Comparison of ENCODE assay signal across 1 cellular context in the genomic region with DNA sequence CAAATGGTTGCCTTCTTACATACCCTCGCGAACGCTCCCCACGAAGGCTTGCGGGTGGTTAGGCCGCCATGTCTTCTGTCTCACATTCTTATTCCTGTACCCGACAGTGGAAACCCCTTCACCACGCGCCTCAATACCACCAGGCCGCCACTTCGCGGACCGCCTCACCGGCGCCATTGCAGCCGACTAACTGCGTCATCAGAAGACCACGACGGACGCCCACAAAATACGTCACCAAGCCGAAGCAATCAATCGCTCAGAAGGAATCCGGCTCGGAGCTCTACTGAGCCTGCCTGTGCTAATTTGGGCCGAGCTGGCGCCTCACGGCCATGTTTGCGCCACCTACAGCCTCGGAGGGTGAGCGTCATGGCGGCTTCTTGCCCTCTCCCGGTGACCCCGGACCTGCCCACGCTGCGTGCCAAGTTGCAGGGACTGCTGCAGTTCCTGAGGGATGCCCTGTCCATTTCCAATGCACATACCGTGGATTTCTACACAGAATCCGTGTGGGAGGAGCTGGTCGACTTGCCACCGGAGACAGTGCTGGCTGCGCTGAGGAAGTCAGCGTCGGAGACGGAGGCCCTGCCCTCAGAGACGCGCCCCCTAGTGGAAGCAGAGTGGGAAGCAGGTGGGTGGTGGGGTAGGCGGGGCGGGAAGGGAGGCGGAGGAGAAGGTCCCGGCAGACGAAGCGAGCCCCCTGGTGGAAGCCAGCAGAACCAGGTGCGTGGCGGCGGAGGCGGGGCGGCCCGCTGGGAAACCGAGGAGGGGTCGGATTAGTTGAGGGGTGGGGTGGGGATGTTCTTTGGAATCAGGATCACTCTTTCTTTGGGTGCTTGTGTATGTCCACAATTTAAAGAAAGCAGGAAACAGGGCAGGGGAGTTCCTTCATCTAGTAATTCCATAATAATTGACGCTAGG.
A peak's percentile ranks its signal among the peaks of the same experiment; 100 is the strongest.
TF ChIP-seq lines count a peak whose summit lies in the region.

A gene with protein sequence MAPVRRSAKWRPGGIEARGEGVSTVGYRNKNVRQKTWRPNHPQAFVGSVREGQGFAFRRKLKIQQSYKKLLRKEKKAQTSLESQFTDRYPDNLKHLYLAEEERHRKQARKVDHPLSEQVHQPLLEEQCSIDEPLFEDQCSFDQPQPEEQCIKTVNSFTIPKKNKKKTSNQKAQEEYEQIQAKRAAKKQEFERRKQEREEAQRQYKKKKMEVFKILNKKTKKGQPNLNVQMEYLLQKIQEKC (minus strand): TSS at position 188 of the 915 bp plus-strand sequence. CDS start 11 bp downstream, at position 177.
A gene with protein sequence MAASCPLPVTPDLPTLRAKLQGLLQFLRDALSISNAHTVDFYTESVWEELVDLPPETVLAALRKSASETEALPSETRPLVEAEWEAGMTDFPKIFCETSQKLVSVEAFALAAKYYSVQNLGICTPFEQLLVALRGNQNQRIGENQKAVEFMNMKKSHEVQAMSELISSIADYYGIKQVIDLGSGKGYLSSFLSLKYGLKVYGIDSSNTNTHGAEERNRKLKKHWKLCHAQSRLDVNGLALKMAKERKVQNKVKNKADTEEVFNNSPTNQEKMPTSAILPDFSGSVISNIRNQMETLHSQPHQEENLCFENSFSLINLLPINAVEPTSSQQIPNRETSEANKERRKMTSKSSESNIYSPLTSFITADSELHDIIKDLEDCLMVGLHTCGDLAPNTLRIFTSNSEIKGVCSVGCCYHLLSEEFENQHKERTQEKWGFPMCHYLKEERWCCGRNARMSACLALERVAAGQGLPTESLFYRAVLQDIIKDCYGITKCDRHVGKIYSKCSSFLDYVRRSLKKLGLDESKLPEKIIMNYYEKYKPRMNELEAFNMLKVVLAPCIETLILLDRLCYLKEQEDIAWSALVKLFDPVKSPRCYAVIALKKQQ (plus strand): TSS at position 330 of the 915 bp plus-strand sequence. CDS start 37 bp downstream, at position 367.

TF ChIP-seq in HepG2, 621 proteins besides CTCF, POLR2A, EP300 and RAD21 (continued from another document and continues in another):
- peak; percentile 96; the same call in 1 of the 2 replicates for TF ChIP-seq ZNF280B (CRISPR knock-in tag; IDR thresholded peaks at IDR 0.05; ENCODE audit: borderline replicate concordance)
- peak; percentile 66 for TF ChIP-seq PHF5A (CRISPR knock-in tag; IDR thresholded peaks at IDR 0.05; ENCODE audit: low read depth, unreplicated experiment)
- no peak for TF ChIP-seq PTBP1 (IDR thresholded peaks at IDR 0.05; ENCODE audit: low read depth, low read length, poor library complexity, severe bottlenecking)
- TF ChIP-seq HOXD1 (CRISPR knock-in tag; IDR thresholded peaks at IDR 0.05) = peak; percentile 97
- TF ChIP-seq ATF4 (CRISPR knock-in tag; IDR thresholded peaks at IDR 0.05) = peak in 1 of 2 experiments; percentile 65; a peak in 2 of 4 replicates
- 0 out of 2 replicates have a peak, but pooled peaks have one; percentile 73 for TF ChIP-seq ARHGAP35 (CRISPR knock-in tag; IDR thresholded peaks at IDR 0.05; ENCODE audit: borderline replicate concordance)
- TF ChIP-seq AHR (CRISPR knock-in tag; IDR thresholded peaks at IDR 0.05) = peak; percentile 92
- 0 out of 2 replicates have a peak, but pooled peaks have one; percentile 3 for TF ChIP-seq CSRNP2 (CRISPR knock-in tag; conservative IDR thresholded peaks at IDR 0.05; ENCODE audit: low read depth)
- TF ChIP-seq ZNF792 (CRISPR knock-in tag; IDR thresholded peaks at IDR 0.05) = 0 out of 2 replicates have a peak, but pooled peaks have one; percentile 39
- peak; percentile 44 for TF ChIP-seq HNF4A (CRISPR knock-in tag; IDR thresholded peaks at IDR 0.05)
- TF ChIP-seq BORCS8-MEF2B (CRISPR knock-in tag; IDR thresholded peaks at IDR 0.05) = peak; percentile 84
- TF ChIP-seq ZNF563 (CRISPR knock-in tag; IDR thresholded peaks at IDR 0.05) = no peak; the same call in 1 of the 2 replicates
- TF ChIP-seq, protein P1, sequence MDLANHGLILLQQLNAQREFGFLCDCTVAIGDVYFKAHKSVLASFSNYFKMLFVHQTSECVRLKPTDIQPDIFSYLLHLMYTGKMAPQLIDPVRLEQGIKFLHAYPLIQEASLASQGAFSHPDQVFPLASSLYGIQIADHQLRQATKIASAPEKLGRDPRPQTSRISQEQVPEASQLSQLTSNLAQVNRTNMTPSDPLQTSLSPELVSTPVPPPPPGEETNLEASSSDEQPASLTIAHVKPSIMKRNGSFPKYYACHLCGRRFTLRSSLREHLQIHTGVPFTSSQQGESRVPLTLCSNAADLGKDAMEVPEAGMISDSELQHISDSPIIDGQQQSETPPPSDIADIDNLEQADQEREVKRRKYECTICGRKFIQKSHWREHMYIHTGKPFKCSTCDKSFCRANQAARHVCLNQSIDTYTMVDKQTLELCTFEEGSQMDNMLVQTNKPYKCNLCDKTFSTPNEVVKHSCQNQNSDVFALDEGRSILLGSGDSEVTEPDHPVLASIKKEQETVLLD (CRISPR knock-in tag; IDR thresholded peaks at IDR 0.05; ENCODE audit: low read depth) = peak; percentile 36; the same call in 1 of the 2 replicates
- no peak for TF ChIP-seq DDIT3 (CRISPR knock-in tag; IDR thresholded peaks at IDR 0.05)
- peak; percentile 67; the same call in 1 of the 2 replicates for TF ChIP-seq ZNF451 (CRISPR knock-in tag; IDR thresholded peaks at IDR 0.05)
- TF ChIP-seq KDM2A (CRISPR knock-in tag; IDR thresholded peaks at IDR 0.05; ENCODE audit: borderline replicate concordance, low read depth) = peak; percentile 94
- peak; percentile 91; the same call in 1 of the 2 replicates for TF ChIP-seq NFRKB (IDR thresholded peaks at IDR 0.05)
- peak; percentile 87; the same call in 1 of the 2 replicates for TF ChIP-seq SMAD9 (CRISPR knock-in tag; IDR thresholded peaks at IDR 0.05)
- peak; percentile 68; the same call in 1 of the 2 replicates for TF ChIP-seq ZNF564 (CRISPR knock-in tag; IDR thresholded peaks at IDR 0.05)
- TF ChIP-seq NONO (IDR thresholded peaks at IDR 0.05) = no peak
- TF ChIP-seq NONO (CRISPR knock-in tag; conservative IDR thresholded peaks at IDR 0.05) = peak; percentile 99
- no peak for TF ChIP-seq NFIB (CRISPR knock-in tag; IDR thresholded peaks at IDR 0.05; ENCODE audit: borderline replicate concordance)
- TF ChIP-seq, protein P2, sequence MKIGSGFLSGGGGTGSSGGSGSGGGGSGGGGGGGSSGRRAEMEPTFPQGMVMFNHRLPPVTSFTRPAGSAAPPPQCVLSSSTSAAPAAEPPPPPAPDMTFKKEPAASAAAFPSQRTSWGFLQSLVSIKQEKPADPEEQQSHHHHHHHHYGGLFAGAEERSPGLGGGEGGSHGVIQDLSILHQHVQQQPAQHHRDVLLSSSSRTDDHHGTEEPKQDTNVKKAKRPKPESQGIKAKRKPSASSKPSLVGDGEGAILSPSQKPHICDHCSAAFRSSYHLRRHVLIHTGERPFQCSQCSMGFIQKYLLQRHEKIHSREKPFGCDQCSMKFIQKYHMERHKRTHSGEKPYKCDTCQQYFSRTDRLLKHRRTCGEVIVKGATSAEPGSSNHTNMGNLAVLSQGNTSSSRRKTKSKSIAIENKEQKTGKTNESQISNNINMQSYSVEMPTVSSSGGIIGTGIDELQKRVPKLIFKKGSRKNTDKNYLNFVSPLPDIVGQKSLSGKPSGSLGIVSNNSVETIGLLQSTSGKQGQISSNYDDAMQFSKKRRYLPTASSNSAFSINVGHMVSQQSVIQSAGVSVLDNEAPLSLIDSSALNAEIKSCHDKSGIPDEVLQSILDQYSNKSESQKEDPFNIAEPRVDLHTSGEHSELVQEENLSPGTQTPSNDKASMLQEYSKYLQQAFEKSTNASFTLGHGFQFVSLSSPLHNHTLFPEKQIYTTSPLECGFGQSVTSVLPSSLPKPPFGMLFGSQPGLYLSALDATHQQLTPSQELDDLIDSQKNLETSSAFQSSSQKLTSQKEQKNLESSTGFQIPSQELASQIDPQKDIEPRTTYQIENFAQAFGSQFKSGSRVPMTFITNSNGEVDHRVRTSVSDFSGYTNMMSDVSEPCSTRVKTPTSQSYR (CRISPR knock-in tag; IDR thresholded peaks at IDR 0.05; ENCODE audit: borderline replicate concordance) = no peak
- TF ChIP-seq PHF21A (CRISPR knock-in tag; IDR thresholded peaks at IDR 0.05) = peak; percentile 82
- TF ChIP-seq ZNF614 (CRISPR knock-in tag; IDR thresholded peaks at IDR 0.05; ENCODE audit: borderline replicate concordance) = peak; percentile 87
- TF ChIP-seq, protein P3, sequence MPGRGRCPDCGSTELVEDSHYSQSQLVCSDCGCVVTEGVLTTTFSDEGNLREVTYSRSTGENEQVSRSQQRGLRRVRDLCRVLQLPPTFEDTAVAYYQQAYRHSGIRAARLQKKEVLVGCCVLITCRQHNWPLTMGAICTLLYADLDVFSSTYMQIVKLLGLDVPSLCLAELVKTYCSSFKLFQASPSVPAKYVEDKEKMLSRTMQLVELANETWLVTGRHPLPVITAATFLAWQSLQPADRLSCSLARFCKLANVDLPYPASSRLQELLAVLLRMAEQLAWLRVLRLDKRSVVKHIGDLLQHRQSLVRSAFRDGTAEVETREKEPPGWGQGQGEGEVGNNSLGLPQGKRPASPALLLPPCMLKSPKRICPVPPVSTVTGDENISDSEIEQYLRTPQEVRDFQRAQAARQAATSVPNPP (CRISPR knock-in tag; IDR thresholded peaks at IDR 0.05) = peak; percentile 82; the same call in 1 of the 2 replicates
- peak; percentile 85; the same call in 1 of the 2 replicates for TF ChIP-seq ZNF709 (CRISPR knock-in tag; IDR thresholded peaks at IDR 0.05)
- peak; percentile 44; the same call in 1 of the 2 replicates for TF ChIP-seq PPARG (CRISPR knock-in tag; conservative IDR thresholded peaks at IDR 0.05)
- peak; percentile 90; the same call in 1 of the 2 replicates for TF ChIP-seq ZBTB20 (CRISPR knock-in tag; IDR thresholded peaks at IDR 0.05; ENCODE audit: borderline replicate concordance, low read depth)
- TF ChIP-seq HNRNPLL (IDR thresholded peaks at IDR 0.05; ENCODE audit: low read depth, low read length, poor library complexity, severe bottlenecking) = peak; percentile 87
- TF ChIP-seq SMARCE1 (IDR thresholded peaks at IDR 0.05; ENCODE audit: borderline replicate concordance) = no peak
- peak; percentile 57 for TF ChIP-seq AGO2 (optimal IDR thresholded peaks at IDR 0.05; ENCODE audit: low read depth, low read length)
- peak; percentile 99 for TF ChIP-seq PHF20 (CRISPR knock-in tag; IDR thresholded peaks at IDR 0.05)
- TF ChIP-seq ZNF883 (CRISPR knock-in tag; IDR thresholded peaks at IDR 0.05; ENCODE audit: not compliant biosample characterization) = peak; percentile 85
- peak; percentile 91 for TF ChIP-seq MIER3 (CRISPR knock-in tag; IDR thresholded peaks at IDR 0.05; ENCODE audit: borderline replicate concordance)
- peak; percentile 99 for TF ChIP-seq SALL2 (CRISPR knock-in tag; IDR thresholded peaks at IDR 0.05)
- TF ChIP-seq SMAD1 (CRISPR knock-in tag; IDR thresholded peaks at IDR 0.05; ENCODE audit: borderline replicate concordance, low read depth) = peak; percentile 77; the same call in 1 of the 2 replicates
- TF ChIP-seq, protein P4, sequence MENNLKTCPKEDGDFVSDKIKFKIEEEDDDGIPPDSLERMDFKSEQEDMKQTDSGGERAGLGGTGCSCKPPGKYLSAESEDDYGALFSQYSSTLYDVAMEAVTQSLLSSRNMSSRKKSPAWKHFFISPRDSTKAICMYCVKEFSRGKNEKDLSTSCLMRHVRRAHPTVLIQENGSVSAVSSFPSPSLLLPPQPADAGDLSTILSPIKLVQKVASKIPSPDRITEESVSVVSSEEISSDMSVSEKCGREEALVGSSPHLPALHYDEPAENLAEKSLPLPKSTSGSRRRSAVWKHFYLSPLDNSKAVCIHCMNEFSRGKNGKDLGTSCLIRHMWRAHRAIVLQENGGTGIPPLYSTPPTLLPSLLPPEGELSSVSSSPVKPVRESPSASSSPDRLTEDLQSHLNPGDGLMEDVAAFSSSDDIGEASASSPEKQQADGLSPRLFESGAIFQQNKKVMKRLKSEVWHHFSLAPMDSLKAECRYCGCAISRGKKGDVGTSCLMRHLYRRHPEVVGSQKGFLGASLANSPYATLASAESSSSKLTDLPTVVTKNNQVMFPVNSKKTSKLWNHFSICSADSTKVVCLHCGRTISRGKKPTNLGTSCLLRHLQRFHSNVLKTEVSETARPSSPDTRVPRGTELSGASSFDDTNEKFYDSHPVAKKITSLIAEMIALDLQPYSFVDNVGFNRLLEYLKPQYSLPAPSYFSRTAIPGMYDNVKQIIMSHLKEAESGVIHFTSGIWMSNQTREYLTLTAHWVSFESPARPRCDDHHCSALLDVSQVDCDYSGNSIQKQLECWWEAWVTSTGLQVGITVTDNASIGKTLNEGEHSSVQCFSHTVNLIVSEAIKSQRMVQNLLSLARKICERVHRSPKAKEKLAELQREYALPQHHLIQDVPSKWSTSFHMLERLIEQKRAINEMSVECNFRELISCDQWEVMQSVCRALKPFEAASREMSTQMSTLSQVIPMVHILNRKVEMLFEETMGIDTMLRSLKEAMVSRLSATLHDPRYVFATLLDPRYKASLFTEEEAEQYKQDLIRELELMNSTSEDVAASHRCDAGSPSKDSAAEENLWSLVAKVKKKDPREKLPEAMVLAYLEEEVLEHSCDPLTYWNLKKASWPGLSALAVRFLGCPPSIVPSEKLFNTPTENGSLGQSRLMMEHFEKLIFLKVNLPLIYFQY (CRISPR knock-in tag; IDR thresholded peaks at IDR 0.05; ENCODE audit: borderline replicate concordance) = peak; percentile 92; the same call in 1 of the 2 replicates
- peak; percentile 88 for TF ChIP-seq KDM3A (CRISPR knock-in tag; IDR thresholded peaks at IDR 0.05; ENCODE audit: low read depth)
